Comparison of ENCODE assay signal across 8 cellular contexts in the genomic region with DNA sequence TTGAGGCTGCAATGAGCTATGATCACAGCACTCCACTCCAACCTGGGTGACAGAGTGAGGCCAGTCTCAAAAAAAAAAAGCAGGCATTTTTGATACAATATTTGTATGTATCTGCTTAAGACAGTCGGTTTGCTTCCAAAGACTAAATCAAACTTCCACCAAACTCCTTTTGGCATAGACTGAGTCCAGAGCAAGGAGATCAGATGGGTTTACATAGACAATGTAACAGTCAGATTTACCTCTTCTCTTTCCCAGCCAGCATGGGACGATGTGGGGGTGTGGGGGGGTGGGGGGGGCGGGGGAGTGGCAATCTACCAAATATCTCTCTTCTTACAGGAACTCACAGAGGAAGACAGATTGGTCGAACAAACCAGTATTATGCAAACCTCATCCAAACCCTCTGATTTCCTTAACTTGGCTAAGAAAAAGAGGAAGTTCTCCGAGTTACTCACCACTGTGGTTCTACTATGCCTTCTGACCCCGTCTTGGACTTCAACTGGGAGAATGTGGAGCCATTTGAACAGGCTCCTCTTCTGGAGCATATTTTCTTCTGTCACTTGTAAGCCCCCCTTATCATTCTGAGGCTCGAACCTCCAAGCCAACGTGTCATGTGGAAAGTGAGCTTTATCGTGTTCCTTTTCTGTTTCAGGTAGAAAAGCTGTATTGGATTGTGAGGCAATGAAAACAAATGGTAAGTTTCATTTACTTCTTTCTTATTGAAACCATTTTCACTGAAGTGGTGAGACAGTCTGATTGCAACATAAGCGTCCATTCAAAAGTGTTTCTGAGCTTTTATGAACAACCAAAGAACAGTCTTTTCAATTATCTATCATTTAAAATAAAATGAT. TPM values are rescaled to one million over a fixed set of nuclear protein-coding genes. Genes with fewer than 3 reads are reported as not detected.
DNase-seq lines count a peak whose midpoint lies in the region; ATAC-seq and TF ChIP-seq lines count a peak whose summit lies in the region.

A gene with protein sequence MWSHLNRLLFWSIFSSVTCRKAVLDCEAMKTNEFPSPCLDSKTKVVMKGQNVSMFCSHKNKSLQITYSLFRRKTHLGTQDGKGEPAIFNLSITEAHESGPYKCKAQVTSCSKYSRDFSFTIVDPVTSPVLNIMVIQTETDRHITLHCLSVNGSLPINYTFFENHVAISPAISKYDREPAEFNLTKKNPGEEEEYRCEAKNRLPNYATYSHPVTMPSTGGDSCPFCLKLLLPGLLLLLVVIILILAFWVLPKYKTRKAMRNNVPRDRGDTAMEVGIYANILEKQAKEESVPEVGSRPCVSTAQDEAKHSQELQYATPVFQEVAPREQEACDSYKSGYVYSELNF (plus strand): TSS at position 451 of the 848 bp plus-strand sequence. CDS start 54 bp downstream, at position 505.

- intact Hi-C loops in colonic mucosa (cut with DNase I): no loop called here

- H3K27me3 ChIP-seq in colonic mucosa: no peaks in the 10 kb centered on the region

- H3K4me3 ChIP-seq in colonic mucosa: no peak within 1 kb of the TSS

- peaks cover 6 to 8% of the 10 kb centered on the region in 2 donors for H3K36me3 Mint-ChIP-seq in naive B cell

- H3K9me3 Mint-ChIP-seq in naive B cell: no peaks in the 10 kb centered on the region

- H3K27ac ChIP-seq in colonic mucosa: peak within 1 kb of the TSS; percentile 9

- H3K27me3 Mint-ChIP-seq in naive B cell: no peaks in the 10 kb centered on the region

- peak within 1 kb of the TSS; percentile 81 to 98 (median 96) for H3K27ac Mint-ChIP-seq in naive B cell

- no peak for TF ChIP-seq CTCF in colonic mucosa (IDR thresholded peaks at IDR 0.05)

- DNase-seq in NOMO-1 treated with DMSO at 0.1 percent for 48 hours (lab: John Stamatoyannopoulos, UW; ENCODE audit: unreplicated experiment): peak; percentile 99
- peak; percentile 33 for DNase-seq in colonic mucosa
- DNase-seq in naive B cell: peak; percentile 63
- no peak for DNase-seq in cerebellum (ENCODE audit: low spot score)
- no peak for DNase-seq in GM19238 (ENCODE audit: insufficient read length, low spot score)
- no peak for DNase-seq in NCI-H128 (lab: John Stamatoyannopoulos, UW; ENCODE audit: unreplicated experiment)

- H3K4me3 Mint-ChIP-seq in naive B cell: peak within 1 kb of the TSS; percentile 48 to 93 (median 86)

- no peak within 1 kb of the TSS for H3K9ac ChIP-seq in colonic mucosa (ENCODE audit: low read depth in 2 of 2, low read length in 2 of 2)

- peaks cover 21 to 56% (median 45%) of the 10 kb centered on the region in 3 donors for H3K4me1 Mint-ChIP-seq in naive B cell

- H3K4me1 ChIP-seq in colonic mucosa: no peaks in the 10 kb centered on the region

- no peaks in the 10 kb centered on the region for H3K36me3 ChIP-seq in colonic mucosa

- no peaks in the 10 kb centered on the region for H3K9me3 ChIP-seq in colonic mucosa

- ATAC-seq in GM18907 (IDR thresholded peaks at IDR 0.05; ENCODE audit: unreplicated experiment) (peak; percentile 74), naive B cell (ENCODE audit: low read depth in 2 of 2) (peak; percentile 99), HG03378 (IDR thresholded peaks at IDR 0.05; ENCODE audit: unreplicated experiment) (no peak)

RNA-seq across cellular contexts. Expression of the gene that starts here (rescaled TPM):
- 1 to 10 TPM; 2.0 to 5.3 TPM for total RNA-seq in colonic mucosa
- 10 to 100 TPM in 3 of 6 donors, 1 to 10 TPM in 3; 5.7 to 52.7 (median 15.9) TPM for polyA plus RNA-seq in naive B cell (ENCODE audit: low read depth in 6 of 6)
- 3.0 TPM for total RNA-seq in cerebellum

Comparison
In these comparisons a context has a peak if more than half of its experiments do, and no peak if none do; other contexts are left out.
1. DNase-seq: peak in NOMO-1 treated with DMSO at 0.1 percent for 48 hours (single experiment), colonic mucosa (single experiment) and naive B cell (single experiment); none in cerebellum (single experiment), GM19238 (single experiment) and NCI-H128 (single experiment).